Comparison of ENCODE assay signal across 14 cellular contexts in the genomic region with DNA sequence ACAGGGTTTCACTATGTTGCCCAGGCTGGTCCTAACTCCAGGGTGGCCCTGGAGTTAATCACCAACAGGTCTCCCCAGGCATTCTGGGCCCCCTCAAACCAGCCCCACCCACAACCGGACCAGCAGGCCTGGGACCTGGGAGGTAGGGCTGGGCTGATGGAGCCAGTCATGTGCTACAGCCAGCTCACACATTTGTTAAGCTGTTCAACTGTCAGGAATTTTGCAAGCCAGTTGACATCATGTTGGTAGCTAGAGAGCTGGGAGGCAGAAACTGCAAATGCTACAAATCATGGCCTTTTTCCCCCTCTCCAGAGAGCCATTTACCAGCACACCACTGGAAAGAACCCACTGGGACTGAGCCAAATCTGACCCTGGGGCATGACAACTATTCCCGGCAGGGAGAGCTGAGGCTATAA. TPM values are rescaled to one million over a fixed set of nuclear protein-coding genes. Genes with fewer than 3 reads are reported as not detected.
A peak's percentile ranks its signal among the peaks of the same experiment; 100 is the strongest.
DNase-seq lines count a peak whose midpoint lies in the region; ATAC-seq and TF ChIP-seq lines count a peak whose summit lies in the region.
"Had no signal": no experiment of that assay in that cellular context is flagged by ENCODE, and none has a peak within 500 bp of the region (broad histone marks: within the 10 kb centered on the region; RNA-seq: fewer than 3 reads in every experiment).

No MANE protein-coding gene starts in this region.

- H3K4me3 ChIP-seq in ACC112 (ENCODE audit: low read depth, low read length) (no peak overlapping the region), RWPE2 (ENCODE audit: severe bottlenecking) (no peak overlapping the region), epithelial cell of proximal tubule (ENCODE audit: low read depth, low read length) (no peak overlapping the region), osteoblast (ENCODE audit: insufficient read depth, low read length) (no peak overlapping the region)
- H3K4me3 ChIP-seq: SJCRH30, tibial nerve had no signal

- ATAC-seq in RWPE2 (ENCODE audit: low read depth) (peak; percentile 26; the same call in 1 of the 3 replicates), GM21367 (IDR thresholded peaks at IDR 0.05; ENCODE audit: unreplicated experiment) (no peak)

- DNase-seq in RWPE2 (ENCODE audit: low spot score), result no peak
- peak; percentile 74 for DNase-seq in epithelial cell of proximal tubule (ENCODE audit: low read depth)
- peak; percentile 88 for DNase-seq in osteoblast (ENCODE audit: insufficient read length, low spot score, missing footprints)
- DNase-seq in NK-92 treated with Interleukin-12 subunit alpha and Interleukin-12 subunit beta, amount 100 ng/mL, for 24 hours (lab: John Stamatoyannopoulos, UW), result no peak
- DNase-seq in AG08396 (ENCODE audit: low spot score), result no peak
- DNase-seq in germinal center (ENCODE audit: low spot score), result no peak
- DNase-seq: activated T-cell treated with anti-CD3 and anti-CD28 coated beads, Interleukin-2, amount 50 U/mL, for 1 hour; cerebellar nuclear complex; MV-4-11; NCI-H526; SJCRH30 had no signal

- no peak overlapping the region for H2AFZ ChIP-seq in ACC112 (ENCODE audit: low read length, unreplicated experiment)
- no peak overlapping the region for H2AFZ ChIP-seq in osteoblast (ENCODE audit: low read length)

- H3K27me3 ChIP-seq in ACC112 (ENCODE audit: insufficient read depth, low read length) (no peaks in the 10 kb centered on the region), RWPE2 (ENCODE audit: insufficient read depth, poor library complexity, severe bottlenecking) (no peaks in the 10 kb centered on the region), osteoblast (ENCODE audit: insufficient read depth, low read length) (no peaks in the 10 kb centered on the region)
- H3K27me3 ChIP-seq: SJCRH30, tibial nerve had no signal

- H3K27ac ChIP-seq in ACC112 (ENCODE audit: low read depth, low read length) (peak overlapping the region; percentile 6; the same call in 1 of the 2 replicates), RWPE2 (ENCODE audit: poor library complexity, severe bottlenecking) (no peak overlapping the region), osteoblast (ENCODE audit: low read depth, low read length) (peak overlapping the region; percentile 78)
- H3K27ac ChIP-seq: SJCRH30 had no signal

- H3K4me1 ChIP-seq in ACC112 (ENCODE audit: control insufficient read depth, insufficient read depth, low read length, unreplicated experiment), result peaks cover 9% of the 10 kb centered on the region
- no peaks in the 10 kb centered on the region for H3K4me1 ChIP-seq in RWPE2 (ENCODE audit: insufficient read depth, poor library complexity, severe bottlenecking)
- H3K4me1 ChIP-seq in osteoblast (ENCODE audit: insufficient read depth, low read length), result peaks cover 18% of the 10 kb centered on the region
- H3K4me1 ChIP-seq: SJCRH30 had no signal

- peaks cover 16% of the 10 kb centered on the region for H4K20me1 ChIP-seq in osteoblast (ENCODE audit: insufficient read depth, low read length)

- TF ChIP-seq CTCF in RWPE2 (IDR thresholded peaks at IDR 0.05; ENCODE audit: poor library complexity, severe bottlenecking), result no peak
- TF ChIP-seq CTCF in epithelial cell of proximal tubule (conservative IDR thresholded peaks at IDR 0.05; ENCODE audit: low read depth, low read length), result no peak
- TF ChIP-seq CTCF in osteoblast (IDR thresholded peaks at IDR 0.05; ENCODE audit: extremely low read depth, low read depth, low read length), result no peak

- H3K9me3 ChIP-seq in RWPE2 (ENCODE audit: severe bottlenecking) (no peaks in the 10 kb centered on the region), osteoblast (ENCODE audit: low read depth, low read length) (no peaks in the 10 kb centered on the region)
- H3K9me3 ChIP-seq: SJCRH30, tibial nerve had no signal

- H3K79me2 ChIP-seq in ACC112 (ENCODE audit: control insufficient read depth, insufficient read depth, low read length, unreplicated experiment), result peaks cover 15% of the 10 kb centered on the region
- peaks cover 45% of the 10 kb centered on the region for H3K79me2 ChIP-seq in osteoblast (ENCODE audit: insufficient read depth, low read length)

- H3K36me3 ChIP-seq in ACC112 (ENCODE audit: insufficient read depth, low read length) (no peaks in the 10 kb centered on the region), RWPE2 (ENCODE audit: low read depth) (peaks cover 20% of the 10 kb centered on the region), osteoblast (ENCODE audit: insufficient read depth, low read length) (peaks cover 35% of the 10 kb centered on the region)

- no peak overlapping the region for H3K4me2 ChIP-seq in osteoblast (ENCODE audit: insufficient read depth, low read length)

RNA-seq across cellular contexts. Expression of a gene that starts 6.8 kb away (rescaled TPM):
- total RNA-seq in epithelial cell of proximal tubule (29.1 and 33.9 TPM in 2 replicates), osteoblast (88.3 and 100 TPM in 2 replicates)

RNA-seq across cellular contexts. Expression of a gene that starts 7.2 kb away (rescaled TPM):
- total RNA-seq in epithelial cell of proximal tubule (11.3 and 12.5 TPM in 2 replicates), osteoblast (16.2 and 16.3 TPM in 2 replicates)

RNA-seq across cellular contexts. Expression of a gene that starts 25.4 kb away (rescaled TPM):
- total RNA-seq in epithelial cell of proximal tubule, result 0.17 TPM in 1 of 2 replicates, not detected in the other
- not detected in 2 replicates for total RNA-seq in osteoblast
- total RNA-seq: tibial nerve had no signal

Comparison
In these comparisons a context has a peak if more than half of its experiments do, and no peak if none do; other contexts are left out.
1. DNase-seq: peak in epithelial cell of proximal tubule (single experiment) and osteoblast (single experiment); none in RWPE2 (single experiment), NK-92 treated with Interleukin-12 subunit alpha and Interleukin-12 subunit beta, amount 100 ng/mL, for 24 hours (single experiment), AG08396 (single experiment) and germinal center (single experiment).